10 cellular contexts compared by ENCODE assay signal in the genomic region with DNA sequence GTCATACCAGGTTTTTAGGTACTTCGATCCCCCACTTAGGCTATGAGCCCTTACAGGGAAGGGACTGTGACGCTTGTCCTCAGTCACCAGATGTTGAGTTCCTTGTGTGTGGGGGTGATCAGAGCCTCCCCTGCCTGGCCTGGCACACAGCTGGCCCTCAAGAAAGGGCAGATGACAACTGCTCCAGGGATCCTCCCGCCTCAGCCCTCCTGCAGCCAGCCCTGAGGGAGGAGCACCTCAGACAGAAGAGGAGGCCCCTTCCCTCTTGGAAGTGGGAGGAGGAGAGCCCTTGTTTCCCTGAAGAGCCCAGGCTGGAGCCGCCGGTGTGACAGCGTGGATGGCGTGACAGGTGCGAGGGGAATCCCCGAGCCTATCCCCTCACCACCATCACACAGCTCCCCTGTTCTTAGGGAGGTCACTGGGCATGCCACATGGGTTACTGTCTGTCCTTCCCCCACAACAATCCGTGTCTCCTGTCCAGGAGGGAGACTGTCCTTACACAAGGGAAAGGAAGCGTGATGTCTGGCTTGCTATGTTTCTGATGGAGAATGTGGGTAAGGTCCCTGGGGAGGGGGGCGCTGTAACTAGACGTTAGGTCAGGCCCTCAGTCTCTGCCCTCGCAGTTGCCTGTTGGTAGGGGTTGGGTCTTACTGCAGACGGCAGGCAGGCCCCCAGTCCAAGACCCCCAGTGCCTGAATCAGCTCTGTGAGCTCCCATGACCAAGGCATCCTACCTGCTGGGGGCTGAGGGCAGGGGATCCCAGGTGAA. TPM values are rescaled to one million over a fixed set of nuclear protein-coding genes. Genes with fewer than 3 reads are reported as not detected.
DNase-seq lines count a peak whose midpoint lies in the region; ATAC-seq and TF ChIP-seq lines count a peak whose summit lies in the region.
"Had no signal": no experiment of that assay in that cellular context is flagged by ENCODE, and none has a peak within 500 bp of the region (broad histone marks: within the 10 kb centered on the region; RNA-seq: fewer than 3 reads in every experiment).

No MANE protein-coding gene starts in this region.

- H3K4me3 ChIP-seq in mesenchymal stem cell (ENCODE audit: insufficient read depth in 1 of 2, low read depth in 1 of 2, low read length in 2 of 2) (no peak overlapping the region), thoracic aorta (peak overlapping the region; percentile 68)
- H3K4me3 ChIP-seq: lung had no signal

- H2BK12ac ChIP-seq in mesenchymal stem cell (ENCODE audit: low read length in 2 of 2), result no peak overlapping the region

- H3K36me3 ChIP-seq in mesenchymal stem cell (ENCODE audit: control insufficient read depth in 1 of 2, insufficient read depth in 2 of 2, low read depth in 1 of 2, low read length in 2 of 2), result peaks cover 42 to 60% of the 10 kb centered on the region in 2 experiments
- H3K36me3 ChIP-seq in thoracic aorta, result peaks cover 9% of the 10 kb centered on the region

- no peak overlapping the region for H2BK15ac ChIP-seq in mesenchymal stem cell (ENCODE audit: low read depth, poor library complexity, severe bottlenecking)

- ATAC-seq in thoracic aorta (ENCODE audit: insufficient number of reproducible peaks, low FRiP score, low read depth) (no peak), GM21529 (IDR thresholded peaks at IDR 0.05; ENCODE audit: unreplicated experiment) (no peak), left lobe of liver (no peak)

- no peaks in the 10 kb centered on the region for H3K9me3 Mint-ChIP-seq in activated CD4-positive, alpha-beta T cell treated with anti-CD3 and anti-CD28 coated beads, Interleukin-2, amount 10 ng/mL, durations not matched to agents 7 days and 5 days
- H3K9me3 Mint-ChIP-seq in activated CD4-positive, alpha-beta memory T cell treated with anti-CD3 and anti-CD28 coated beads, Interleukin-2, amount 10 ng/mL, durations not matched to agents 7 days and 5 days, result no peaks in the 10 kb centered on the region

- H3K27ac ChIP-seq in mesenchymal stem cell (ENCODE audit: low read length, poor library complexity, severe bottlenecking) (no peak overlapping the region), thoracic aorta (peak overlapping the region; percentile 49 to 64)

- peak overlapping the region; percentile 98 for H3K27ac Mint-ChIP-seq in activated CD4-positive, alpha-beta T cell treated with anti-CD3 and anti-CD28 coated beads, Interleukin-2, amount 10 ng/mL, durations not matched to agents 7 days and 5 days
- H3K27ac Mint-ChIP-seq in activated CD4-positive, alpha-beta memory T cell treated with anti-CD3 and anti-CD28 coated beads, Interleukin-2, amount 10 ng/mL, durations not matched to agents 7 days and 5 days, result peak overlapping the region; percentile 78

- DNase-seq in activated CD4-positive, alpha-beta T cell treated with anti-CD3 and anti-CD28 coated beads, Interleukin-2, amount 10 ng/mL, durations not matched to agents 7 days and 5 days, result no peak
- no peak for DNase-seq in activated CD4-positive, alpha-beta T cell treated with anti-CD3 and anti-CD28 coated beads for 4 hours
- no peak for DNase-seq in activated CD4-positive, alpha-beta memory T cell treated with anti-CD3 and anti-CD28 coated beads, Interleukin-2, amount 10 ng/mL, durations not matched to agents 7 days and 5 days
- DNase-seq in mesenchymal stem cell (no peak), thoracic aorta (ENCODE audit: low spot score) (no peak), dedifferentiated amniotic fluid mesenchymal stem cell (ENCODE audit: extremely low spot score) (no peak), left lobe of liver (ENCODE audit: low spot score) (no peak)
- DNase-seq: HCEC 1CT had no signal

- H3K79me1 ChIP-seq in mesenchymal stem cell (replicated peaks; ENCODE audit: low read length, poor library complexity, severe bottlenecking), result no peaks in the 10 kb centered on the region

- no peak overlapping the region for H3K4ac ChIP-seq in mesenchymal stem cell (ENCODE audit: low read depth in 1 of 2, low read length in 2 of 2)

- H3K9ac ChIP-seq in mesenchymal stem cell (ENCODE audit: low read length), result peak overlapping the region; percentile 32

- H4K8ac ChIP-seq in mesenchymal stem cell (ENCODE audit: low read length), result no peak overlapping the region

- H3K14ac ChIP-seq in mesenchymal stem cell (ENCODE audit: low read length in 2 of 2), result no peak overlapping the region

- H3K4me1 Mint-ChIP-seq in activated CD4-positive, alpha-beta T cell treated with anti-CD3 and anti-CD28 coated beads, Interleukin-2, amount 10 ng/mL, durations not matched to agents 7 days and 5 days, result peaks cover 44% of the 10 kb centered on the region
- H3K4me1 Mint-ChIP-seq in activated CD4-positive, alpha-beta memory T cell treated with anti-CD3 and anti-CD28 coated beads, Interleukin-2, amount 10 ng/mL, durations not matched to agents 7 days and 5 days, result peaks cover 43% of the 10 kb centered on the region

- peaks cover 40% of the 10 kb centered on the region for H3K36me3 Mint-ChIP-seq in activated CD4-positive, alpha-beta T cell treated with anti-CD3 and anti-CD28 coated beads, Interleukin-2, amount 10 ng/mL, durations not matched to agents 7 days and 5 days (ENCODE audit: low read depth)
- peaks cover 40% of the 10 kb centered on the region for H3K36me3 Mint-ChIP-seq in activated CD4-positive, alpha-beta memory T cell treated with anti-CD3 and anti-CD28 coated beads, Interleukin-2, amount 10 ng/mL, durations not matched to agents 7 days and 5 days (ENCODE audit: low read depth)

- H3K4me1 ChIP-seq in mesenchymal stem cell (ENCODE audit: control insufficient read depth, insufficient read depth, low read depth, low read length), result peaks cover 18% of the 10 kb centered on the region
- peaks cover 8 to 18% of the 10 kb centered on the region in 2 donors for H3K4me1 ChIP-seq in thoracic aorta (ENCODE audit: control insufficient read depth in 1 of 2, low read depth in 2 of 2)

- H2BK120ac ChIP-seq in mesenchymal stem cell (ENCODE audit: low read depth, low read length), result no peak overlapping the region

- H3K27me3 Mint-ChIP-seq in activated CD4-positive, alpha-beta T cell treated with anti-CD3 and anti-CD28 coated beads, Interleukin-2, amount 10 ng/mL, durations not matched to agents 7 days and 5 days, result no peaks in the 10 kb centered on the region
- H3K27me3 Mint-ChIP-seq in activated CD4-positive, alpha-beta memory T cell treated with anti-CD3 and anti-CD28 coated beads, Interleukin-2, amount 10 ng/mL, durations not matched to agents 7 days and 5 days, result no peaks in the 10 kb centered on the region

- POLR2A ChIA-PET in activated CD4-positive, alpha-beta T cell treated with anti-CD3 and anti-CD28 coated beads, Interleukin-2, amount 10 ng/mL, durations not matched to agents 7 days and 5 days (lab: Charles Lee), result no interaction called here
- POLR2A ChIA-PET in activated CD4-positive, alpha-beta memory T cell treated with anti-CD3 and anti-CD28 coated beads, Interleukin-2, amount 10 ng/mL, durations not matched to agents 7 days and 5 days (lab: Charles Lee), result interaction anchor here (0.7 to 4.0 kb wide), 5 partner anchors 8 to 1040 kb away, joined by 3 to 35 read pairs (median 3); a partner anchor contains a TSS

- H3K4me2 ChIP-seq in mesenchymal stem cell (ENCODE audit: low read length, poor library complexity, severe bottlenecking), result no peak overlapping the region

- H3K9me3 ChIP-seq in mesenchymal stem cell (ENCODE audit: control insufficient read depth, low read length) (no peaks in the 10 kb centered on the region), thoracic aorta (no peaks in the 10 kb centered on the region)

- no peak overlapping the region for H4K91ac ChIP-seq in mesenchymal stem cell (ENCODE audit: low read length)

- no peak overlapping the region for H3K23ac ChIP-seq in mesenchymal stem cell (ENCODE audit: low read length in 2 of 2)

- no peak for TF ChIP-seq CTCF in thoracic aorta (IDR thresholded peaks at IDR 0.05)

- peak overlapping the region; percentile 64 for H3K4me3 Mint-ChIP-seq in activated CD4-positive, alpha-beta T cell treated with anti-CD3 and anti-CD28 coated beads, Interleukin-2, amount 10 ng/mL, durations not matched to agents 7 days and 5 days
- H3K4me3 Mint-ChIP-seq in activated CD4-positive, alpha-beta memory T cell treated with anti-CD3 and anti-CD28 coated beads, Interleukin-2, amount 10 ng/mL, durations not matched to agents 7 days and 5 days, result peak overlapping the region; percentile 34

- WGBS in mesenchymal stem cell, result 96% methylated on average over 15 of the region's 15 CpGs

- no peak overlapping the region for H2AK5ac ChIP-seq in mesenchymal stem cell (ENCODE audit: low read length, severe bottlenecking)

- H2AFZ ChIP-seq in mesenchymal stem cell (ENCODE audit: low read depth, low read length), result no peak overlapping the region

- H3K18ac ChIP-seq in mesenchymal stem cell (ENCODE audit: low read depth in 1 of 2, low read length in 2 of 2), result no peak overlapping the region

- H2BK5ac ChIP-seq in mesenchymal stem cell (ENCODE audit: low read depth, low read length, poor library complexity, severe bottlenecking), result no peak overlapping the region

- no peaks in the 10 kb centered on the region for H3K27me3 ChIP-seq in mesenchymal stem cell (ENCODE audit: control insufficient read depth in 1 of 2, insufficient read depth in 1 of 2, low read length in 2 of 2)
- no peaks in the 10 kb centered on the region for H3K27me3 ChIP-seq in thoracic aorta (replicated peaks; ENCODE audit: insufficient read depth)

- CTCF ChIA-PET in activated CD4-positive, alpha-beta T cell treated with anti-CD3 and anti-CD28 coated beads, Interleukin-2, amount 10 ng/mL, durations not matched to agents 7 days and 5 days (lab: Charles Lee), result interaction anchor here (1.0 kb wide), 1 partner anchor 17 kb away, joined by 4 read pairs; no protein-coding TSS in a partner anchor
- CTCF ChIA-PET in activated CD4-positive, alpha-beta memory T cell treated with anti-CD3 and anti-CD28 coated beads, Interleukin-2, amount 10 ng/mL, durations not matched to agents 7 days and 5 days (lab: Charles Lee), result no interaction called here

RNA-seq across cellular contexts. Expression of a gene that starts 31.5 kb away (rescaled TPM):
- total RNA-seq in activated CD4-positive, alpha-beta T cell treated with anti-CD3 and anti-CD28 coated beads, Interleukin-2, amount 10 ng/mL, durations not matched to agents 7 days and 5 days, result 10 to 100 TPM; 52.7 to 56.2 TPM
- 100 to 1,000 TPM; 117 to 125 TPM for total RNA-seq in activated CD4-positive, alpha-beta memory T cell treated with anti-CD3 and anti-CD28 coated beads, Interleukin-2, amount 10 ng/mL, durations not matched to agents 7 days and 5 days
- polyA plus RNA-seq in mesenchymal stem cell (2013, experiment 1 of 2), result 33.2 TPM
- 33.2 TPM for polyA plus RNA-seq in mesenchymal stem cell (2013, experiment 2 of 2)
- 10 to 100 TPM; 42.3 to 50.4 TPM for total RNA-seq in thoracic aorta
- total RNA-seq in left lobe of liver, result 11.6 TPM

RNA-seq across cellular contexts. Expression of a gene that starts 55.1 kb away (rescaled TPM):
- total RNA-seq in activated CD4-positive, alpha-beta T cell treated with anti-CD3 and anti-CD28 coated beads, Interleukin-2, amount 10 ng/mL, durations not matched to agents 7 days and 5 days, result 10 to 100 TPM; 31.2 to 32.4 TPM
- 10 to 100 TPM; 27.6 to 29.1 TPM for total RNA-seq in activated CD4-positive, alpha-beta memory T cell treated with anti-CD3 and anti-CD28 coated beads, Interleukin-2, amount 10 ng/mL, durations not matched to agents 7 days and 5 days
- 18.1 TPM for polyA plus RNA-seq in mesenchymal stem cell (2013, experiment 1 of 2)
- 17.5 TPM for polyA plus RNA-seq in mesenchymal stem cell (2013, experiment 2 of 2)
- 10 to 100 TPM; 41.8 to 49.9 TPM for total RNA-seq in thoracic aorta
- total RNA-seq in left lobe of liver, result 28.8 TPM
